In the genomic region with DNA sequence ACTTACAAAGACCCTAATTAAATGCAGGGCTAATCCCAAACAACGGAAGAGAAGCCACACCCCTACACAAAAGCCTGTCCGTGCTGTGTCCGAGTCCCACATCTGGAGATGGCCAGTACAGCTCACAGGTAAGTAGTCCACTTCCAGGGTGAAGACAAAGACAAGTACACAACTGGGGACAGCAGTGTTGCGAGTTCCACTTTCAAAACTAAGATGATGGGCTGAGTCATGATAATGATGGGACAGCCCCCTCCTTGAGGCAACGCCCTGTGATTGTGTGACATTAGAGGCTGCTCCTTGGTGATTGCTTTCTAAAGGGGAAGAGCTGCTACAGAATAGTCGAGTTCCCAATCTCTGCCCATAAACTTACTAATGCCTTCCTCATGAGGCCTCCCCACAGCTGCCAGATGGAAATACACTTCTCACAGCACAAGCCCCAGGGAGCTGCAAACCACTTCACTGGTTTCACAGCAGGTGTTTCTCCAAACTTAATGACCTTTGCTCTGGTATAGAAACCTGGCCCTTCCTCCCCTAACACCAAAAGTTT, we compare ENCODE assay signal across 11 cellular contexts. TPM values are rescaled to one million over a fixed set of nuclear protein-coding genes. Genes with fewer than 3 reads are reported as not detected.
DNase-seq lines count a peak whose midpoint lies in the region; ATAC-seq lines count a peak whose summit lies in the region.
"Had no signal": no experiment of that assay in that cellular context is flagged by ENCODE, and none has a peak within 500 bp of the region (broad histone marks: within the 10 kb centered on the region; RNA-seq: fewer than 3 reads in every experiment).

No MANE protein-coding gene starts in this region.

- no peak overlapping the region for H3K4me3 ChIP-seq in naive thymus-derived CD4-positive, alpha-beta T cell (ENCODE audit: low read length)
- H3K4me3 ChIP-seq: thoracic aorta had no signal

- H3K4me3 Mint-ChIP-seq in activated CD8-positive, alpha-beta memory T cell treated with anti-CD3 and anti-CD28 coated beads, Interleukin-2, amount 10 ng/mL, durations not matched to agents 7 days and 5 days = peak overlapping the region; percentile 48
- H3K4me3 Mint-ChIP-seq in T-helper 1 cell treated with Interleukin-12 subunit alpha and Interleukin-12 subunit beta and Interleukin-4 antibody, amounts not matched to agents 30 μg/mL and 1 μg/mL, for 36 hours = peak overlapping the region; percentile 79
- H3K4me3 Mint-ChIP-seq in naive thymus-derived CD4-positive, alpha-beta T cell = peak overlapping the region in 8 of 10 donors; percentile 10 to 82 (median 68)

- CTCF ChIA-PET in activated CD8-positive, alpha-beta memory T cell treated with anti-CD3 and anti-CD28 coated beads, Interleukin-2, amount 10 ng/mL, durations not matched to agents 7 days and 5 days (lab: Charles Lee) = interaction anchor here (1.1 to 2.0 kb wide), 3 partner anchors 12 to 93 kb away, joined by 3 to 7 read pairs (median 4); no protein-coding TSS in a partner anchor
- CTCF ChIA-PET in naive thymus-derived CD4-positive, alpha-beta T cell (lab: Charles Lee) = no interaction called here

- peaks cover 0 to 23% of the 10 kb centered on the region in 2 donors for H3K4me1 ChIP-seq in naive thymus-derived CD4-positive, alpha-beta T cell (ENCODE audit: control insufficient read depth in 2 of 2, insufficient read depth in 2 of 2, low read length in 2 of 2)

- peak overlapping the region; percentile 89 for H3K27ac Mint-ChIP-seq in activated CD8-positive, alpha-beta memory T cell treated with anti-CD3 and anti-CD28 coated beads, Interleukin-2, amount 10 ng/mL, durations not matched to agents 7 days and 5 days
- H3K27ac Mint-ChIP-seq in T-helper 1 cell treated with Interleukin-12 subunit alpha and Interleukin-12 subunit beta and Interleukin-4 antibody, amounts not matched to agents 30 μg/mL and 1 μg/mL, for 36 hours = peak overlapping the region; percentile 98
- peak overlapping the region in 8 of 9 donors; percentile 30 to 95 (median 72) for H3K27ac Mint-ChIP-seq in naive thymus-derived CD4-positive, alpha-beta T cell

- H3K36me3 Mint-ChIP-seq in activated CD8-positive, alpha-beta memory T cell treated with anti-CD3 and anti-CD28 coated beads, Interleukin-2, amount 10 ng/mL, durations not matched to agents 7 days and 5 days = peaks cover 37% of the 10 kb centered on the region
- H3K36me3 Mint-ChIP-seq in T-helper 1 cell treated with Interleukin-12 subunit alpha and Interleukin-12 subunit beta and Interleukin-4 antibody, amounts not matched to agents 30 μg/mL and 1 μg/mL, for 36 hours (ENCODE audit: low read depth) = peaks cover 26% of the 10 kb centered on the region
- peaks cover 8 to 31% (median 26%) of the 10 kb centered on the region in 5 donors for H3K36me3 Mint-ChIP-seq in naive thymus-derived CD4-positive, alpha-beta T cell

- no peaks in the 10 kb centered on the region for H3K27me3 Mint-ChIP-seq in activated CD8-positive, alpha-beta memory T cell treated with anti-CD3 and anti-CD28 coated beads, Interleukin-2, amount 10 ng/mL, durations not matched to agents 7 days and 5 days
- no peaks in the 10 kb centered on the region for H3K27me3 Mint-ChIP-seq in T-helper 1 cell treated with Interleukin-12 subunit alpha and Interleukin-12 subunit beta and Interleukin-4 antibody, amounts not matched to agents 30 μg/mL and 1 μg/mL, for 36 hours (ENCODE audit: low read depth)
- no peaks in the 10 kb centered on the region for H3K27me3 Mint-ChIP-seq in naive thymus-derived CD4-positive, alpha-beta T cell

- DNase-seq in activated CD8-positive, alpha-beta memory T cell treated with anti-CD3 and anti-CD28 coated beads, Interleukin-2, amount 10 ng/mL, durations not matched to agents 7 days and 5 days = peak; percentile 65
- DNase-seq in activated CD8-positive, alpha-beta memory T cell treated with anti-CD3 and anti-CD28 coated beads, Interleukin-2, amount 50 U/mL, for 48 hours = no peak
- peak in 3 of 9 donors; percentile 13 to 52 (median 20) for DNase-seq in naive thymus-derived CD4-positive, alpha-beta T cell
- DNase-seq in activated gamma-delta T cell treated with Interleukin-2 at 50 U/mL for 16 hours = no peak
- DNase-seq in COR-L47 (lab: John Stamatoyannopoulos, UW) = no peak
- no peak for DNase-seq in NCI-H2081 treated with DMSO at 0.1 percent for 48 hours (lab: John Stamatoyannopoulos, UW)

- ATAC-seq in activated CD8-positive, alpha-beta memory T cell treated with anti-CD3 and anti-CD28 coated beads, Interleukin-2, amount 10 ng/mL, durations not matched to agents 7 days and 5 days = peak; percentile 99
- ATAC-seq in HG02938 (IDR thresholded peaks at IDR 0.05; ENCODE audit: unreplicated experiment) = peak; percentile 80
- peak; percentile 84 for ATAC-seq in naive thymus-derived CD4-positive, alpha-beta T cell

- intact Hi-C loops in naive thymus-derived CD4-positive, alpha-beta T cell (cut with micrococcal nuclease) = loop anchor here in 1 of 2 donors (1.0 to 2.0 kb wide), 2 partner anchors 8 to 30 kb away; no protein-coding TSS in a partner anchor

- POLR2A ChIA-PET in naive thymus-derived CD4-positive, alpha-beta T cell (lab: Charles Lee) = interaction anchor here (0.6 kb wide), 1 partner anchor 162 kb away, joined by 3 read pairs; no protein-coding TSS in a partner anchor

- peaks cover 39% of the 10 kb centered on the region for H3K4me1 Mint-ChIP-seq in activated CD8-positive, alpha-beta memory T cell treated with anti-CD3 and anti-CD28 coated beads, Interleukin-2, amount 10 ng/mL, durations not matched to agents 7 days and 5 days
- H3K4me1 Mint-ChIP-seq in T-helper 1 cell treated with Interleukin-12 subunit alpha and Interleukin-12 subunit beta and Interleukin-4 antibody, amounts not matched to agents 30 μg/mL and 1 μg/mL, for 36 hours (ENCODE audit: low read depth) = peaks cover 73% of the 10 kb centered on the region
- peaks cover 29 to 81% (median 59%) of the 10 kb centered on the region in 7 donors for H3K4me1 Mint-ChIP-seq in naive thymus-derived CD4-positive, alpha-beta T cell

- H3K9me3 ChIP-seq in naive thymus-derived CD4-positive, alpha-beta T cell (ENCODE audit: control insufficient read depth in 2 of 3, low read length in 3 of 3) = no peaks in the 10 kb centered on the region
- H3K9me3 ChIP-seq: thoracic aorta had no signal

- H3K36me3 ChIP-seq in naive thymus-derived CD4-positive, alpha-beta T cell (ENCODE audit: control insufficient read depth in 2 of 3, insufficient read depth in 3 of 3, low read length in 3 of 3) = peaks cover 5 to 58% (median 8%) of the 10 kb centered on the region in 3 experiments

- no peak overlapping the region for H3K27ac ChIP-seq in naive thymus-derived CD4-positive, alpha-beta T cell (ENCODE audit: low read depth, low read length)
- H3K27ac ChIP-seq: C4-2B, thoracic aorta, VCaP had no signal

- H3K9me3 Mint-ChIP-seq in activated CD8-positive, alpha-beta memory T cell treated with anti-CD3 and anti-CD28 coated beads, Interleukin-2, amount 10 ng/mL, durations not matched to agents 7 days and 5 days (ENCODE audit: low read depth) = no peaks in the 10 kb centered on the region
- no peaks in the 10 kb centered on the region for H3K9me3 Mint-ChIP-seq in T-helper 1 cell treated with Interleukin-12 subunit alpha and Interleukin-12 subunit beta and Interleukin-4 antibody, amounts not matched to agents 30 μg/mL and 1 μg/mL, for 36 hours
- no peaks in the 10 kb centered on the region for H3K9me3 Mint-ChIP-seq in naive thymus-derived CD4-positive, alpha-beta T cell

- H3K27me3 ChIP-seq in naive thymus-derived CD4-positive, alpha-beta T cell (ENCODE audit: control insufficient read depth in 2 of 2, insufficient read depth in 2 of 2, low read length in 2 of 2) = no peaks in the 10 kb centered on the region

RNA-seq across cellular contexts. Expression of gene RFT1, which starts 27.6 kb away (rescaled TPM):
- total RNA-seq in activated CD8-positive, alpha-beta memory T cell treated with anti-CD3 and anti-CD28 coated beads, Interleukin-2, amount 10 ng/mL, durations not matched to agents 7 days and 5 days = 10 to 100 TPM; 32.4 to 38.3 TPM
- 10 to 100 TPM; 16.0 to 32.0 (median 26.0) TPM for total RNA-seq in naive thymus-derived CD4-positive, alpha-beta T cell
- 10 to 100 TPM; 22.9 to 24.1 TPM for polyA plus RNA-seq in naive thymus-derived CD4-positive, alpha-beta T cell

RNA-seq across cellular contexts. Expression of gene SFMBT1, which starts 56.8 kb away (rescaled TPM):
- total RNA-seq in activated CD8-positive, alpha-beta memory T cell treated with anti-CD3 and anti-CD28 coated beads, Interleukin-2, amount 10 ng/mL, durations not matched to agents 7 days and 5 days = 10 to 100 TPM; 25.9 to 29.7 TPM
- total RNA-seq in naive thymus-derived CD4-positive, alpha-beta T cell = 10 to 100 TPM; 28.4 to 47.1 (median 39.0) TPM
- 10 to 100 TPM in 1 of 2 donors, 1 to 10 TPM in 1; 9.9 to 25.3 TPM for polyA plus RNA-seq in naive thymus-derived CD4-positive, alpha-beta T cell

RNA-seq across cellular contexts. Expression of gene PRKCD, which starts 58.3 kb away (rescaled TPM):
- 10 to 100 TPM; 17.2 to 18.7 TPM for total RNA-seq in activated CD8-positive, alpha-beta memory T cell treated with anti-CD3 and anti-CD28 coated beads, Interleukin-2, amount 10 ng/mL, durations not matched to agents 7 days and 5 days
- 10 to 100 TPM; 10.2 to 72.8 (median 18.7) TPM for total RNA-seq in naive thymus-derived CD4-positive, alpha-beta T cell
- polyA plus RNA-seq in naive thymus-derived CD4-positive, alpha-beta T cell = 10 to 100 TPM in 1 of 2 donors, 1 to 10 TPM in 1; 7.7 to 17.5 TPM
